13 cellular contexts compared by ENCODE assay signal in genomic region chr7:128094686-128095085, GRCh38.
DNase-seq lines count a peak whose midpoint lies in the region; ATAC-seq lines count a peak whose summit lies in the region.
"Had no signal": no experiment of that assay in that cellular context is flagged by ENCODE, and none has a peak within 500 bp of the region (broad histone marks: within the 10 kb centered on the region; RNA-seq: fewer than 3 reads in every experiment).

No MANE protein-coding gene starts in this region.

- peak overlapping the region; percentile 23 for H3K27ac Mint-ChIP-seq in activated naive CD4-positive, alpha-beta T cell treated with anti-CD3 and anti-CD28 coated beads, Interleukin-2, amount 50 U/mL, for 24 hours
- peak overlapping the region; percentile 26 for H3K27ac Mint-ChIP-seq in activated T-helper 17 cell treated with anti-CD3 and anti-CD28 coated beads, Interleukin-2, amount 50 U/mL, for 72 hours
- H3K27ac Mint-ChIP-seq in memory B cell: peak overlapping the region; percentile 49

- H3K4me3 Mint-ChIP-seq in activated naive CD4-positive, alpha-beta T cell treated with anti-CD3 and anti-CD28 coated beads, Interleukin-2, amount 50 U/mL, for 24 hours: no peak overlapping the region
- no peak overlapping the region for H3K4me3 Mint-ChIP-seq in activated T-helper 17 cell treated with anti-CD3 and anti-CD28 coated beads, Interleukin-2, amount 50 U/mL, for 72 hours
- H3K4me3 Mint-ChIP-seq in memory B cell: no peak overlapping the region
- H3K4me3 Mint-ChIP-seq: CD8-positive, alpha-beta memory T cell had no signal

- peaks cover 8% of the 10 kb centered on the region for H3K4me1 Mint-ChIP-seq in activated naive CD4-positive, alpha-beta T cell treated with anti-CD3 and anti-CD28 coated beads, Interleukin-2, amount 50 U/mL, for 24 hours
- no peaks in the 10 kb centered on the region for H3K4me1 Mint-ChIP-seq in activated T-helper 17 cell treated with anti-CD3 and anti-CD28 coated beads, Interleukin-2, amount 50 U/mL, for 72 hours
- no peaks in the 10 kb centered on the region for H3K4me1 Mint-ChIP-seq in memory B cell

- no peaks in the 10 kb centered on the region for H3K27me3 Mint-ChIP-seq in activated naive CD4-positive, alpha-beta T cell treated with anti-CD3 and anti-CD28 coated beads, Interleukin-2, amount 50 U/mL, for 24 hours
- no peaks in the 10 kb centered on the region for H3K27me3 Mint-ChIP-seq in activated T-helper 17 cell treated with anti-CD3 and anti-CD28 coated beads, Interleukin-2, amount 50 U/mL, for 72 hours
- no peaks in the 10 kb centered on the region for H3K27me3 Mint-ChIP-seq in memory B cell
- H3K27me3 Mint-ChIP-seq: CD8-positive, alpha-beta memory T cell had no signal

- DNase-seq in DMS 273 (lab: John Stamatoyannopoulos, UW; ENCODE audit: unreplicated experiment) (peak; percentile 31), DMS 273 treated with DMSO at 0.1 percent for 48 hours (lab: John Stamatoyannopoulos, UW) (no peak), memory B cell (ENCODE audit: low spot score in 2 of 2) (no peak), 8988T (no peak)
- no peak for DNase-seq in activated naive CD4-positive, alpha-beta T cell (lab: John Stamatoyannopoulos, UW)
- no peak for DNase-seq in stimulated activated naive CD4-positive, alpha-beta T cell treated with Interleukin-2 at 50 U/mL for 16 hours (lab: John Stamatoyannopoulos, UW)
- DNase-seq: AML-193; Caco-2; CD8-positive, alpha-beta memory T cell had no signal

- no peaks in the 10 kb centered on the region for H3K9me3 Mint-ChIP-seq in activated naive CD4-positive, alpha-beta T cell treated with anti-CD3 and anti-CD28 coated beads, Interleukin-2, amount 50 U/mL, for 24 hours
- no peaks in the 10 kb centered on the region for H3K9me3 Mint-ChIP-seq in activated T-helper 17 cell treated with anti-CD3 and anti-CD28 coated beads, Interleukin-2, amount 50 U/mL, for 72 hours
- no peaks in the 10 kb centered on the region for H3K9me3 Mint-ChIP-seq in memory B cell
- H3K9me3 Mint-ChIP-seq: CD8-positive, alpha-beta memory T cell had no signal

- no peak for ATAC-seq in activated T-helper 17 cell treated with anti-CD3 and anti-CD28 coated beads, Interleukin-2, amount 50 U/mL, for 72 hours (replicated peaks)
- no peak for ATAC-seq in memory B cell (ENCODE audit: low read depth)
- ATAC-seq: GM12878, HCT116 had no signal

- H3K36me3 Mint-ChIP-seq in activated naive CD4-positive, alpha-beta T cell treated with anti-CD3 and anti-CD28 coated beads, Interleukin-2, amount 50 U/mL, for 24 hours: peaks cover 23% of the 10 kb centered on the region
- H3K36me3 Mint-ChIP-seq in activated T-helper 17 cell treated with anti-CD3 and anti-CD28 coated beads, Interleukin-2, amount 50 U/mL, for 72 hours (ENCODE audit: low read depth): peaks cover 71% of the 10 kb centered on the region
- H3K36me3 Mint-ChIP-seq in memory B cell: peaks cover 12% of the 10 kb centered on the region
